Comparison of ENCODE assay signal across 1 cellular context in the genomic region with DNA sequence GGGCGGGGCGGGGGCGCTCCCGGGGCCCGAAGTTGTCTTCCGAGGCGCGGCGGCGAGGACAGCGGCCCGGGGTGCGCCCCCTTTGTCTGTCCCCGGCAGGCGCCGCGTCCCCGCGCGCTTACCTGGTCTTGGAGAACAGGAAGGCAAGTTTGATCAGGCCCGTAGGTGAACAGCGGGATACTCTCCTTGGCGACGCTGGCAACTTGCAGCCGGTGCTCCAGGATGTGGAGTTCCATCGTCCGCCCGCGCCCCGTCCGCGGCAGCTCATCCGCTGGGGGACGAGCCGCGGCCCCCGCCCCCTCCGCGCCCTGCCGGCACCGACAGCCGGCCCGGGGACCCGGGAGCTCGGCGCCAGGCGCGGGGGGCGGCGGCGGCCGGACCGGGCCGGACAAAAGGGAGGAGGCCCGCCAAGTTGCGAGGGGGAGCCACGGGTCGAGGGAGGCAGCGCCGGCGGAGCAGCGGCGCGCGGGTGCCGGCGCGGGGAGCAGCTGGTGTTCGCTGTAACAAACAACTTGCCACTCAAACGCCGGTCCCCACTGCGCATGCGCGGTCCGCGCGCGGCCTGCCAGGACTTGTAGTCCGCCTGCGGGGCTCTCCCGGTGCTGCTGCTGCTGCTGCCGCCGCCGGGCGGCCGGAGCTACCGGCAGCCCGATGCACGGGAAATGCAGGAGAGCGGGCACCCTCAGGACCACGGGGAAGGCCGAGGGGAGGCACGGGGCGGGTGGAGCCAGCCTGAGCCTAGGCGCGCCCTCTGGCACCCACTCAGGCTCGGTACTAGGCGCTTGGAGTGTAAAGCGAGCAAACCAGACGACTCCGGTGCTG.
TF ChIP-seq lines count a peak whose summit lies in the region.

No MANE protein-coding gene starts in this region.

TF ChIP-seq in HepG2, 621 proteins besides CTCF, POLR2A, EP300 and RAD21 (continued from another document and continues in another):
- TF ChIP-seq, protein P1, sequence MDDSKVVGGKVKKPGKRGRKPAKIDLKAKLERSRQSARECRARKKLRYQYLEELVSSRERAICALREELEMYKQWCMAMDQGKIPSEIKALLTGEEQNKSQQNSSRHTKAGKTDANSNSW (CRISPR knock-in tag; IDR thresholded peaks at IDR 0.05; ENCODE audit: borderline replicate concordance) = no peak
- 0 out of 2 replicates have a peak, but pooled peaks have one; percentile 33 for TF ChIP-seq ZIK1 (CRISPR knock-in tag; IDR thresholded peaks at IDR 0.05; ENCODE audit: borderline replicate concordance, low read depth)
- TF ChIP-seq ZNF432 (CRISPR knock-in tag; IDR thresholded peaks at IDR 0.05; ENCODE audit: borderline replicate concordance) = no peak
- no peak for TF ChIP-seq ZNF451 (CRISPR knock-in tag; IDR thresholded peaks at IDR 0.05)
- peak; percentile 78 for TF ChIP-seq GABPB1 (CRISPR knock-in tag; IDR thresholded peaks at IDR 0.05)
- TF ChIP-seq ZNF816 (CRISPR knock-in tag; IDR thresholded peaks at IDR 0.05; ENCODE audit: borderline replicate concordance) = no peak
- TF ChIP-seq YY1 (IDR thresholded peaks at IDR 0.05; ENCODE audit: insufficient read depth, insufficient replicate concordance, low read depth, low read length) = peak; percentile 35
- TF ChIP-seq, protein P2, sequence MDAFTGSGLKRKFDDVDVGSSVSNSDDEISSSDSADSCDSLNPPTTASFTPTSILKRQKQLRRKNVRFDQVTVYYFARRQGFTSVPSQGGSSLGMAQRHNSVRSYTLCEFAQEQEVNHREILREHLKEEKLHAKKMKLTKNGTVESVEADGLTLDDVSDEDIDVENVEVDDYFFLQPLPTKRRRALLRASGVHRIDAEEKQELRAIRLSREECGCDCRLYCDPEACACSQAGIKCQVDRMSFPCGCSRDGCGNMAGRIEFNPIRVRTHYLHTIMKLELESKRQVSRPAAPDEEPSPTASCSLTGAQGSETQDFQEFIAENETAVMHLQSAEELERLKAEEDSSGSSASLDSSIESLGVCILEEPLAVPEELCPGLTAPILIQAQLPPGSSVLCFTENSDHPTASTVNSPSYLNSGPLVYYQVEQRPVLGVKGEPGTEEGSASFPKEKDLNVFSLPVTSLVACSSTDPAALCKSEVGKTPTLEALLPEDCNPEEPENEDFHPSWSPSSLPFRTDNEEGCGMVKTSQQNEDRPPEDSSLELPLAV (CRISPR knock-in tag; conservative IDR thresholded peaks at IDR 0.05; ENCODE audit: low read depth) = no peak
- TF ChIP-seq, protein P3, sequence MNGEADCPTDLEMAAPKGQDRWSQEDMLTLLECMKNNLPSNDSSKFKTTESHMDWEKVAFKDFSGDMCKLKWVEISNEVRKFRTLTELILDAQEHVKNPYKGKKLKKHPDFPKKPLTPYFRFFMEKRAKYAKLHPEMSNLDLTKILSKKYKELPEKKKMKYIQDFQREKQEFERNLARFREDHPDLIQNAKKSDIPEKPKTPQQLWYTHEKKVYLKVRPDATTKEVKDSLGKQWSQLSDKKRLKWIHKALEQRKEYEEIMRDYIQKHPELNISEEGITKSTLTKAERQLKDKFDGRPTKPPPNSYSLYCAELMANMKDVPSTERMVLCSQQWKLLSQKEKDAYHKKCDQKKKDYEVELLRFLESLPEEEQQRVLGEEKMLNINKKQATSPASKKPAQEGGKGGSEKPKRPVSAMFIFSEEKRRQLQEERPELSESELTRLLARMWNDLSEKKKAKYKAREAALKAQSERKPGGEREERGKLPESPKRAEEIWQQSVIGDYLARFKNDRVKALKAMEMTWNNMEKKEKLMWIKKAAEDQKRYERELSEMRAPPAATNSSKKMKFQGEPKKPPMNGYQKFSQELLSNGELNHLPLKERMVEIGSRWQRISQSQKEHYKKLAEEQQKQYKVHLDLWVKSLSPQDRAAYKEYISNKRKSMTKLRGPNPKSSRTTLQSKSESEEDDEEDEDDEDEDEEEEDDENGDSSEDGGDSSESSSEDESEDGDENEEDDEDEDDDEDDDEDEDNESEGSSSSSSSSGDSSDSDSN (CRISPR knock-in tag; IDR thresholded peaks at IDR 0.05) = peak; percentile 70
- TF ChIP-seq, protein P4, sequence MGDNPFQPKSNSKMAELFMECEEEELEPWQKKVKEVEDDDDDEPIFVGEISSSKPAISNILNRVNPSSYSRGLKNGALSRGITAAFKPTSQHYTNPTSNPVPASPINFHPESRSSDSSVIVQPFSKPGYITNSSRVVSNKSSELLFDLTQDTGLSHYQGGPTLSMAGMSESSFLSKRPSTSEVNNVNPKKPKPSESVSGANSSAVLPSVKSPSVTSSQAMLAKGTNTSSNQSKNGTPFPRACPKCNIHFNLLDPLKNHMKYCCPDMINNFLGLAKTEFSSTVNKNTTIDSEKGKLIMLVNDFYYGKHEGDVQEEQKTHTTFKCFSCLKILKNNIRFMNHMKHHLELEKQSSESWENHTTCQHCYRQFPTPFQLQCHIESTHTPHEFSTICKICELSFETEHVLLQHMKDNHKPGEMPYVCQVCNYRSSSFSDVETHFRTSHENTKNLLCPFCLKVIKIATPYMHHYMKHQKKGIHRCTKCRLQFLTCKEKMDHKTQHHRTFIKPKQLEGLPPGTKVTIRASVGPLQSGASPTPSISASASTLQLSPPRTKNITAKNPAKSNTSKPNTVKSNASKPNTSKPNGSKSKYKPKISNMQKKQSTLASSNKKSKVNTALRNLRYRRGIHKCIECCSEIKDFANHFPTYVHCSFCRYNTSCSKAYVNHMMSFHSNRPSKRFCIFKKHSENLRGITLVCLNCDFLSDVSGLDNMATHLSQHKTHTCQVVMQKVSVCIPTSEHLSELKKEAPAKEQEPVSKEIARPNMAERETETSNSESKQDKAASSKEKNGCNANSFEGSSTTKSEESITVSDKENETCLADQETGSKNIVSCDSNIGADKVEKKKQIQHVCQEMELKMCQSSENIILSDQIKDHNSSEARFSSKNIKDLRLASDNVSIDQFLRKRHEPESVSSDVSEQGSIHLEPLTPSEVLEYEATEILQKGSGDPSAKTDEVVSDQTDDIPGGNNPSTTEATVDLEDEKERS (CRISPR knock-in tag; IDR thresholded peaks at IDR 0.05) = peak; percentile 51; the same call in 1 of the 2 replicates
- TF ChIP-seq, protein P5, sequence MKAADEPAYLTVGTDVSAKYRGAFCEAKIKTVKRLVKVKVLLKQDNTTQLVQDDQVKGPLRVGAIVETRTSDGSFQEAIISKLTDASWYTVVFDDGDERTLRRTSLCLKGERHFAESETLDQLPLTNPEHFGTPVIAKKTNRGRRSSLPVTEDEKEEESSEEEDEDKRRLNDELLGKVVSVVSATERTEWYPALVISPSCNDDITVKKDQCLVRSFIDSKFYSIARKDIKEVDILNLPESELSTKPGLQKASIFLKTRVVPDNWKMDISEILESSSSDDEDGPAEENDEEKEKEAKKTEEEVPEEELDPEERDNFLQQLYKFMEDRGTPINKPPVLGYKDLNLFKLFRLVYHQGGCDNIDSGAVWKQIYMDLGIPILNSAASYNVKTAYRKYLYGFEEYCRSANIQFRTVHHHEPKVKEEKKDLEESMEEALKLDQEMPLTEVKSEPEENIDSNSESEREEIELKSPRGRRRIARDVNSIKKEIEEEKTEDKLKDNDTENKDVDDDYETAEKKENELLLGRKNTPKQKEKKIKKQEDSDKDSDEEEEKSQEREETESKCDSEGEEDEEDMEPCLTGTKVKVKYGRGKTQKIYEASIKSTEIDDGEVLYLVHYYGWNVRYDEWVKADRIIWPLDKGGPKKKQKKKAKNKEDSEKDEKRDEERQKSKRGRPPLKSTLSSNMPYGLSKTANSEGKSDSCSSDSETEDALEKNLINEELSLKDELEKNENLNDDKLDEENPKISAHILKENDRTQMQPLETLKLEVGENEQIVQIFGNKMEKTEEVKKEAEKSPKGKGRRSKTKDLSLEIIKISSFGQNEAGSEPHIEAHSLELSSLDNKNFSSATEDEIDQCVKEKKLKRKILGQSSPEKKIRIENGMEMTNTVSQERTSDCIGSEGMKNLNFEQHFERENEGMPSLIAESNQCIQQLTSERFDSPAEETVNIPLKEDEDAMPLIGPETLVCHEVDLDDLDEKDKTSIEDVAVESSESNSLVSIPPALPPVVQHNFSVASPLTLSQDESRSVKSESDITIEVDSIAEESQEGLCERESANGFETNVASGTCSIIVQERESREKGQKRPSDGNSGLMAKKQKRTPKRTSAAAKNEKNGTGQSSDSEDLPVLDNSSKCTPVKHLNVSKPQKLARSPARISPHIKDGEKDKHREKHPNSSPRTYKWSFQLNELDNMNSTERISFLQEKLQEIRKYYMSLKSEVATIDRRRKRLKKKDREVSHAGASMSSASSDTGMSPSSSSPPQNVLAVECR (CRISPR knock-in tag; IDR thresholded peaks at IDR 0.05; ENCODE audit: borderline replicate concordance) = peak; percentile 80
- TF ChIP-seq KMT2B (CRISPR knock-in tag; IDR thresholded peaks at IDR 0.05) = no peak; the same call in 1 of the 2 replicates
- TF ChIP-seq, protein P6, sequence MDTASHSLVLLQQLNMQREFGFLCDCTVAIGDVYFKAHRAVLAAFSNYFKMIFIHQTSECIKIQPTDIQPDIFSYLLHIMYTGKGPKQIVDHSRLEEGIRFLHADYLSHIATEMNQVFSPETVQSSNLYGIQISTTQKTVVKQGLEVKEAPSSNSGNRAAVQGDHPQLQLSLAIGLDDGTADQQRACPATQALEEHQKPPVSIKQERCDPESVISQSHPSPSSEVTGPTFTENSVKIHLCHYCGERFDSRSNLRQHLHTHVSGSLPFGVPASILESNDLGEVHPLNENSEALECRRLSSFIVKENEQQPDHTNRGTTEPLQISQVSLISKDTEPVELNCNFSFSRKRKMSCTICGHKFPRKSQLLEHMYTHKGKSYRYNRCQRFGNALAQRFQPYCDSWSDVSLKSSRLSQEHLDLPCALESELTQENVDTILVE (CRISPR knock-in tag; IDR thresholded peaks at IDR 0.05) = 0 out of 2 replicates have a peak, but pooled peaks have one; percentile 58
- no peak for TF ChIP-seq ZNF17 (CRISPR knock-in tag; IDR thresholded peaks at IDR 0.05)
- peak; percentile 45; the same call in 1 of the 2 replicates for TF ChIP-seq KDM2A (CRISPR knock-in tag; IDR thresholded peaks at IDR 0.05; ENCODE audit: borderline replicate concordance, low read depth)
- TF ChIP-seq ZNF607 (CRISPR knock-in tag; IDR thresholded peaks at IDR 0.05; ENCODE audit: borderline replicate concordance) = peak; percentile 33; the same call in 1 of the 2 replicates
- no peak for TF ChIP-seq TBX3 (IDR thresholded peaks at IDR 0.05; ENCODE audit: borderline replicate concordance)
- no peak for TF ChIP-seq YEATS4 (CRISPR knock-in tag; IDR thresholded peaks at IDR 0.05; ENCODE audit: borderline replicate concordance)
- no peak for TF ChIP-seq ATAD3A (CRISPR knock-in tag; IDR thresholded peaks at IDR 0.05)
- TF ChIP-seq ZNF883 (CRISPR knock-in tag; IDR thresholded peaks at IDR 0.05; ENCODE audit: not compliant biosample characterization) = peak; percentile 67
- TF ChIP-seq REL (CRISPR knock-in tag; conservative IDR thresholded peaks at IDR 0.05) = 0 out of 2 replicates have a peak, but pooled peaks have one; percentile 31
- TF ChIP-seq, protein P7, sequence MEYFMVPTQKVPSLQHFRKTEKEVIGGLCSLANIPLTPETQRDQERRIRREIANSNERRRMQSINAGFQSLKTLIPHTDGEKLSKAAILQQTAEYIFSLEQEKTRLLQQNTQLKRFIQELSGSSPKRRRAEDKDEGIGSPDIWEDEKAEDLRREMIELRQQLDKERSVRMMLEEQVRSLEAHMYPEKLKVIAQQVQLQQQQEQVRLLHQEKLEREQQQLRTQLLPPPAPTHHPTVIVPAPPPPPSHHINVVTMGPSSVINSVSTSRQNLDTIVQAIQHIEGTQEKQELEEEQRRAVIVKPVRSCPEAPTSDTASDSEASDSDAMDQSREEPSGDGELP (IDR thresholded peaks at IDR 0.05; ENCODE audit: borderline replicate concordance, low read depth) = peak; percentile 69; the same call in 1 of the 2 replicates
- TF ChIP-seq HNRNPL (IDR thresholded peaks at IDR 0.05; ENCODE audit: low read depth, low read length) = no peak
- TF ChIP-seq, protein P8, sequence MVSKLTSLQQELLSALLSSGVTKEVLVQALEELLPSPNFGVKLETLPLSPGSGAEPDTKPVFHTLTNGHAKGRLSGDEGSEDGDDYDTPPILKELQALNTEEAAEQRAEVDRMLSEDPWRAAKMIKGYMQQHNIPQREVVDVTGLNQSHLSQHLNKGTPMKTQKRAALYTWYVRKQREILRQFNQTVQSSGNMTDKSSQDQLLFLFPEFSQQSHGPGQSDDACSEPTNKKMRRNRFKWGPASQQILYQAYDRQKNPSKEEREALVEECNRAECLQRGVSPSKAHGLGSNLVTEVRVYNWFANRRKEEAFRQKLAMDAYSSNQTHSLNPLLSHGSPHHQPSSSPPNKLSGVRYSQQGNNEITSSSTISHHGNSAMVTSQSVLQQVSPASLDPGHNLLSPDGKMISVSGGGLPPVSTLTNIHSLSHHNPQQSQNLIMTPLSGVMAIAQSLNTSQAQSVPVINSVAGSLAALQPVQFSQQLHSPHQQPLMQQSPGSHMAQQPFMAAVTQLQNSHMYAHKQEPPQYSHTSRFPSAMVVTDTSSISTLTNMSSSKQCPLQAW (CRISPR knock-in tag; IDR thresholded peaks at IDR 0.05) = peak; percentile 45; the same call in 1 of the 2 replicates
- TF ChIP-seq, protein P9, sequence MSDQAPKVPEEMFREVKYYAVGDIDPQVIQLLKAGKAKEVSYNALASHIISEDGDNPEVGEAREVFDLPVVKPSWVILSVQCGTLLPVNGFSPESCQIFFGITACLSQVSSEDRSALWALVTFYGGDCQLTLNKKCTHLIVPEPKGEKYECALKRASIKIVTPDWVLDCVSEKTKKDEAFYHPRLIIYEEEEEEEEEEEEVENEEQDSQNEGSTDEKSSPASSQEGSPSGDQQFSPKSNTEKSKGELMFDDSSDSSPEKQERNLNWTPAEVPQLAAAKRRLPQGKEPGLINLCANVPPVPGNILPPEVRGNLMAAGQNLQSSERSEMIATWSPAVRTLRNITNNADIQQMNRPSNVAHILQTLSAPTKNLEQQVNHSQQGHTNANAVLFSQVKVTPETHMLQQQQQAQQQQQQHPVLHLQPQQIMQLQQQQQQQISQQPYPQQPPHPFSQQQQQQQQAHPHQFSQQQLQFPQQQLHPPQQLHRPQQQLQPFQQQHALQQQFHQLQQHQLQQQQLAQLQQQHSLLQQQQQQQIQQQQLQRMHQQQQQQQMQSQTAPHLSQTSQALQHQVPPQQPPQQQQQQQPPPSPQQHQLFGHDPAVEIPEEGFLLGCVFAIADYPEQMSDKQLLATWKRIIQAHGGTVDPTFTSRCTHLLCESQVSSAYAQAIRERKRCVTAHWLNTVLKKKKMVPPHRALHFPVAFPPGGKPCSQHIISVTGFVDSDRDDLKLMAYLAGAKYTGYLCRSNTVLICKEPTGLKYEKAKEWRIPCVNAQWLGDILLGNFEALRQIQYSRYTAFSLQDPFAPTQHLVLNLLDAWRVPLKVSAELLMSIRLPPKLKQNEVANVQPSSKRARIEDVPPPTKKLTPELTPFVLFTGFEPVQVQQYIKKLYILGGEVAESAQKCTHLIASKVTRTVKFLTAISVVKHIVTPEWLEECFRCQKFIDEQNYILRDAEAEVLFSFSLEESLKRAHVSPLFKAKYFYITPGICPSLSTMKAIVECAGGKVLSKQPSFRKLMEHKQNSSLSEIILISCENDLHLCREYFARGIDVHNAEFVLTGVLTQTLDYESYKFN (CRISPR knock-in tag; conservative IDR thresholded peaks at IDR 0.05) = no peak; the same call in 1 of the 2 replicates
- no peak for TF ChIP-seq ZNF772 (CRISPR knock-in tag; IDR thresholded peaks at IDR 0.05)
- TF ChIP-seq, protein P10, sequence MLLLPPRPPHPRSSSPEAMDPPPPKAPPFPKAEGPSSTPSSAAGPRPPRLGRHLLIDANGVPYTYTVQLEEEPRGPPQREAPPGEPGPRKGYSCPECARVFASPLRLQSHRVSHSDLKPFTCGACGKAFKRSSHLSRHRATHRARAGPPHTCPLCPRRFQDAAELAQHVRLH (CRISPR knock-in tag; IDR thresholded peaks at IDR 0.05; ENCODE audit: borderline replicate concordance, low read depth) = no peak
- no peak for TF ChIP-seq ZNF614 (CRISPR knock-in tag; IDR thresholded peaks at IDR 0.05; ENCODE audit: borderline replicate concordance)
